Comparison of ENCODE assay signal across 13 cellular contexts in the genomic region with DNA sequence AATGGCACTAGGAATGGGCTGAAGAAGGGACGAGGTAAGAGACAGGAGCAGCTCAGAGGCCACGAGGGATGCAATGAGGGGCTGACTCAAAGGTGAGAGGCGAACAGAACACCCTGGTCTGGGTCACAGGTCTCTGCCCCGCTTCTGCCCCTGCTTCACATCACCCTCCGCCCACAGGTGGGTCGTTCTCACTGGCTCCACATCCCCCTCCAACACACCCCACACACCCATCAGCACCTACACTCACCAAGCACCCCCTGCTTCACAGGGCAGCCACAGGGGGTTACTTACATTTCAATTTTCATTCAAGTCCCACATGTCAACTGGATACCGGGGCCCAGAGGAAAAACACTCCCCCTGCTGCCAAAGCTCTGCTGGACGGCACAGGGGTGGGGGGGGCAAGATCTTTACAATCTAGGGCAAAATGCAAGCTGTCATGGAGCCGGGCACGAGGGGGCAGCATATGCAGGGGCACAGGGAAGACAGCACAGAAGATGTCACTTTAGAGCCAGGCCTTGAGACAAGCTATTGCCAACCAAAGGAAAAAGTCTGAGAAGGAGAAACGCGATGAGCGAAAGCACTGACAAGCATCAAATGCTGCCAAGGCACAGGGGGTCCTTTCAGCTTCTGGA.
DNase-seq lines count a peak whose midpoint lies in the region; ATAC-seq, FAIRE-seq and TF ChIP-seq lines count a peak whose summit lies in the region.
"Had no signal": no experiment of that assay in that cellular context is flagged by ENCODE, and none has a peak within 500 bp of the region (broad histone marks: within the 10 kb centered on the region; RNA-seq: fewer than 3 reads in every experiment).

No MANE protein-coding gene starts in this region.

- no peak overlapping the region for H2AK5ac ChIP-seq in H1 (ENCODE audit: low read depth, low read length)

- no peak overlapping the region for H2BK15ac ChIP-seq in H1 (ENCODE audit: low read length)

- H3K27me3 ChIP-seq in HepG2 (ENCODE audit: control insufficient read depth in 1 of 2, insufficient read depth in 2 of 2, low read length in 2 of 2) (no peaks in the 10 kb centered on the region), right lobe of liver (no peaks in the 10 kb centered on the region), H1 (replicated peaks in 1 of 4; ENCODE audit: control insufficient read depth in 3 of 4, extremely low read depth in 1 of 4, insufficient read depth in 3 of 4, low read length in 3 of 4) (no peaks in the 10 kb centered on the region), uterus (no peaks in the 10 kb centered on the region)
- H3K27me3 ChIP-seq: body of pancreas, upper lobe of right lung had no signal

- no peak overlapping the region for H3K4me3 ChIP-seq in HepG2 (replicated peaks in 1 of 3; ENCODE audit: insufficient read depth in 1 of 3, low read depth in 2 of 3, low read length in 3 of 3)
- no peak overlapping the region for H3K4me3 ChIP-seq in right lobe of liver
- H3K4me3 ChIP-seq in H1 (ENCODE audit: extremely low read depth in 1 of 4, insufficient read depth in 2 of 4, low read depth in 3 of 4, low read length in 4 of 4) = no peak overlapping the region
- H3K4me3 ChIP-seq in uterus = no peak overlapping the region
- H3K4me3 ChIP-seq: body of pancreas, skin epidermis, upper lobe of right lung had no signal

- no peak overlapping the region for H3K27ac ChIP-seq in HepG2 (ENCODE audit: extremely low read length, insufficient read depth, low read length)
- no peak overlapping the region for H3K27ac ChIP-seq in right lobe of liver
- H3K27ac ChIP-seq in H1 (ENCODE audit: low read depth, low read length) = no peak overlapping the region
- H3K27ac ChIP-seq in uterus = peak overlapping the region; percentile 5 to 96
- H3K27ac ChIP-seq: body of pancreas, skin epidermis, upper lobe of right lung had no signal

- WGBS in HepG2 (ENCODE audit: low lambda C conversion rate) = 82% methylated on average over 13 of the region's 13 CpGs
- 67% methylated on average over 9 of the region's 13 CpGs for WGBS in right lobe of liver (ENCODE audit: insufficient coverage, low coverage, low lambda C conversion rate, missing lambda C conversion rate)
- 73% methylated on average over 13 of the region's 13 CpGs; no CpG with 5 or more reads in 1 of the 2 experiments for WGBS in H1 (ENCODE audit: extremely low coverage in 1 of 2, insufficient coverage in 1 of 2, insufficient read length in 1 of 2, insufficient replicate concordance in 2 of 2, low coverage in 1 of 2, low lambda C conversion rate in 2 of 2, missing lambda C conversion rate in 1 of 2), 2 experiments

- POLR2A ChIA-PET in HepG2 (lab: Yijun Ruan, JAX) = interaction anchor here (0.6 kb wide), 1 partner anchor 40 kb away, joined by 3 read pairs; no protein-coding TSS in a partner anchor
- POLR2A ChIA-PET in H1 (lab: Charles Lee; ENCODE audit: partially characterized antibody) = no interaction called here

- no peak overlapping the region for H3K23ac ChIP-seq in H1 (ENCODE audit: insufficient read length)

- H2BK120ac ChIP-seq in H1 (replicated peaks; ENCODE audit: low read depth, low read length) = no peak overlapping the region

- peak overlapping the region; percentile 32 for H4K91ac ChIP-seq in H1 (replicated peaks; ENCODE audit: insufficient read length, low read length)

- TF ChIP-seq CTCF in HepG2 (CRISPR knock-in tag; IDR thresholded peaks at IDR 0.05) (peak; percentile 58), right lobe of liver (IDR thresholded peaks at IDR 0.05) (no peak), H1 (IDR thresholded peaks at IDR 0.05; ENCODE audit: control extremely low read depth in 1 of 3, insufficient read depth in 1 of 3, low read depth in 1 of 3, low read length in 3 of 3) (peak; percentile 48 to 62 (median 55)), uterus (IDR thresholded peaks at IDR 0.05) (no peak)

- no peak overlapping the region for H3K9ac ChIP-seq in HepG2 (ENCODE audit: insufficient read depth, low read depth, low read length)
- H3K9ac ChIP-seq in H1 (replicated peaks in 1 of 4; ENCODE audit: extremely low read depth in 1 of 4, low read depth in 3 of 4, low read length in 3 of 4) = peak overlapping the region in 1 of 4 experiments; percentile 18; a peak in 1 of 7 replicates

- peaks cover 1 to 5% of the 10 kb centered on the region in 2 experiments; a peak in 2 of 5 replicates for H3K36me3 ChIP-seq in HepG2 (replicated peaks in 1 of 2; ENCODE audit: control insufficient read depth in 1 of 2, insufficient read depth in 2 of 2, low read length in 2 of 2)
- no peaks in the 10 kb centered on the region for H3K36me3 ChIP-seq in right lobe of liver
- H3K36me3 ChIP-seq in H1 (ENCODE audit: control insufficient read depth in 2 of 4, insufficient read depth in 4 of 4, low read length in 3 of 4) = no peaks in the 10 kb centered on the region
- no peaks in the 10 kb centered on the region for H3K36me3 ChIP-seq in uterus
- H3K36me3 ChIP-seq: upper lobe of right lung had no signal

- H3K4me1 ChIP-seq in HepG2 (ENCODE audit: insufficient read depth, low read length) = peaks cover 11% of the 10 kb centered on the region
- no peaks in the 10 kb centered on the region for H3K4me1 ChIP-seq in right lobe of liver
- peaks cover 0 to 3% (median 3%) of the 10 kb centered on the region in 4 experiments; a peak in 4 of 7 replicates for H3K4me1 ChIP-seq in H1 (replicated peaks in 1 of 4; ENCODE audit: control insufficient read depth in 3 of 4, insufficient read depth in 4 of 4, low read length in 3 of 4)
- peaks cover 10 to 18% of the 10 kb centered on the region in 2 donors for H3K4me1 ChIP-seq in uterus

- peak overlapping the region; percentile 6; the same call in 1 of the 2 replicates for H4K8ac ChIP-seq in H1 (ENCODE audit: extremely low read depth, insufficient read depth, low read length)

- no peak overlapping the region for H3K14ac ChIP-seq in H1 (ENCODE audit: insufficient read length)

- no peak overlapping the region for H4K5ac ChIP-seq in H1 (ENCODE audit: insufficient read length, low read depth, low read length)

- H3K79me2 ChIP-seq in HepG2 (ENCODE audit: insufficient read depth, low read length) (no peaks in the 10 kb centered on the region), H1 (ENCODE audit: control insufficient read depth in 1 of 2, insufficient read depth in 2 of 2, low read length in 2 of 2) (no peaks in the 10 kb centered on the region)

- ATAC-seq in HepG2 = peak; percentile 36
- ATAC-seq in right lobe of liver = no peak
- ATAC-seq in GM21723 (IDR thresholded peaks at IDR 0.05; ENCODE audit: unreplicated experiment) = no peak
- ATAC-seq in GM21360 (IDR thresholded peaks at IDR 0.05; ENCODE audit: unreplicated experiment) = no peak
- ATAC-seq: body of pancreas, upper lobe of right lung had no signal

- peak overlapping the region; percentile 50 for H3K4ac ChIP-seq in H1 (replicated peaks; ENCODE audit: insufficient read length, low read depth, low read length)

- TF ChIP-seq POLR2A in HepG2 (IDR thresholded peaks at IDR 0.05; ENCODE audit: insufficient read depth in 1 of 2, low read depth in 2 of 2, low read length in 2 of 2) (no peak), right lobe of liver (IDR thresholded peaks at IDR 0.05) (no peak), H1 (IDR thresholded peaks at IDR 0.05; ENCODE audit: control extremely low read depth in 1 of 2, low read depth in 2 of 2, low read length in 2 of 2) (no peak), uterus (IDR thresholded peaks at IDR 0.05) (no peak)

- H3K4me2 ChIP-seq in HepG2 (ENCODE audit: low read depth, low read length) = no peak overlapping the region
- H3K4me2 ChIP-seq in H1 (ENCODE audit: insufficient read depth in 1 of 2, low read depth in 2 of 2, low read length in 2 of 2) = no peak overlapping the region

- TF ChIP-seq EP300 in HepG2 (IDR thresholded peaks at IDR 0.05; ENCODE audit: low read depth in 2 of 2, low read length in 2 of 2) = no peak
- no peak for TF ChIP-seq EP300 in HepG2 (CRISPR knock-in tag; IDR thresholded peaks at IDR 0.05; ENCODE audit: borderline replicate concordance)
- no peak for TF ChIP-seq EP300 in H1 (IDR thresholded peaks at IDR 0.05; ENCODE audit: borderline replicate concordance in 1 of 2, low read depth in 2 of 2, low read length in 2 of 2)

- FAIRE-seq in HepG2 (lab: Jason Lieb, UNC) (no peak), H1 (lab: Jason Lieb, UNC) (no peak)

- peak overlapping the region; percentile 61; the same call in 1 of the 2 replicates for H2BK5ac ChIP-seq in H1 (ENCODE audit: low read depth, low read length)

- H3K23me2 ChIP-seq in H1 (ENCODE audit: low read depth, low read length) = no peaks in the 10 kb centered on the region; the same call in 1 of the 2 replicates

- CTCF ChIA-PET in HepG2 (lab: Yijun Ruan, JAX; ENCODE audit: low intra/inter-chr PET ratio, low total read pairs) (interaction anchor here (0.7 to 0.8 kb wide), 2 partner anchors 84 to 142 kb away, joined by 3 read pairs; no protein-coding TSS in a partner anchor), H1 (lab: Charles Lee; ENCODE audit: partially characterized antibody) (interaction anchor here (0.7 to 6.6 kb wide), 25 partner anchors 8 to 162 kb away, joined by 3 to 105 read pairs (median 8); no protein-coding TSS in a partner anchor)

- intact Hi-C loops in HepG2 (cut with micrococcal nuclease; ENCODE audit: unreplicated experiment) = loop anchor here (1.0 kb wide), 1 partner anchor 84 kb away; no protein-coding TSS in a partner anchor
- intact Hi-C loops in right lobe of liver (cut with DNase I) = no loop called here
- intact Hi-C loops in uterus (cut with DNase I; ENCODE audit: low total_unique reads) = loop anchor here (10.0 kb wide), 1 partner anchor 1829 kb away; no protein-coding TSS in a partner anchor

- no peak overlapping the region for H3K56ac ChIP-seq in H1 (replicated peaks; ENCODE audit: insufficient read length, low read depth, low read length)

- peak overlapping the region; percentile 6; the same call in 1 of the 2 replicates for H3K18ac ChIP-seq in H1 (ENCODE audit: extremely low read depth, low read length)

- H2BK20ac ChIP-seq in H1 (ENCODE audit: low read length) = no peak overlapping the region

- H3K79me1 ChIP-seq in H1 (ENCODE audit: low read depth, low read length) = no peaks in the 10 kb centered on the region; the same call in 1 of the 2 replicates

- TF ChIP-seq RAD21 in HepG2 (CRISPR knock-in tag; IDR thresholded peaks at IDR 0.05) (peak; percentile 16; the same call in 1 of the 2 replicates), H1 (IDR thresholded peaks at IDR 0.05 in 1 of 2, conservative IDR thresholded peaks at IDR 0.05 in 1 of 2; ENCODE audit: low read depth in 2 of 2, low read length in 2 of 2) (peak; percentile 51 to 66; a peak in 3 of 4 replicates)

- no peak overlapping the region for H2BK12ac ChIP-seq in H1 (ENCODE audit: low read depth, low read length)

- DNase-seq in HepG2 (ENCODE audit: low spot score) (peak; percentile 19), right lobe of liver (no peak), NCI-H82 (lab: John Stamatoyannopoulos, UW) (peak; percentile 63), H1 (ENCODE audit: low read depth in 1 of 2, low spot score in 2 of 2) (peak in 1 of 2 experiments; percentile 62), uterus (no peak), NOMO-1 (lab: John Stamatoyannopoulos, UW; ENCODE audit: unreplicated experiment in 2 of 2) (no peak)
- DNase-seq: body of pancreas; CD4-positive, CD25-positive, alpha-beta regulatory T cell; T-helper 2 cell; upper lobe of right lung had no signal

- H3K9me3 ChIP-seq in HepG2 (ENCODE audit: low read length) (no peaks in the 10 kb centered on the region), right lobe of liver (no peaks in the 10 kb centered on the region), H1 (ENCODE audit: insufficient read depth in 2 of 2, low read depth in 1 of 2, low read length in 1 of 2) (no peaks in the 10 kb centered on the region), uterus (no peaks in the 10 kb centered on the region)
- H3K9me3 ChIP-seq: body of pancreas, upper lobe of right lung had no signal

- no peak overlapping the region for H2AFZ ChIP-seq in HepG2 (ENCODE audit: low read length)
- H2AFZ ChIP-seq in H1 (ENCODE audit: low read length) = no peak overlapping the region

- BruUV-seq in HepG2 (replicated peaks; lab: Mats Ljungman, UMichigan) = no TSS peak

- H4K20me1 ChIP-seq in HepG2 (ENCODE audit: insufficient read depth, low read length) (no peaks in the 10 kb centered on the region), H1 (replicated peaks in 1 of 2; ENCODE audit: control insufficient read depth in 1 of 2, insufficient read depth in 2 of 2, low read length in 2 of 2) (peaks cover 0 to 4% of the 10 kb centered on the region in 2 experiments)

- in situ Hi-C loops in HepG2 (cut with HindIII; ENCODE audit: extremely low pct_ligation_motif_present, low pct_unique_long_range_greater_than_20kb) = loop anchor here (5.0 kb wide), 1 partner anchor 43 kb away; no protein-coding TSS in a partner anchor

Comparison
In these comparisons a context has a peak if more than half of its experiments do, and no peak if none do; other contexts are left out.
1. DNase-seq: peak in HepG2 (single experiment) and NCI-H82 (single experiment); none in right lobe of liver (0 of 3), uterus (0 of 2) and NOMO-1 (0 of 2).
2. CTCF ChIP-seq: peak in HepG2 (single experiment) and H1 (3 of 3); none in right lobe of liver (0 of 4) and uterus (0 of 4).
3. intact Hi-C loops: an anchor here in HepG2 (1.0 kb wide) and uterus (10.0 kb wide); none called in right lobe of liver.
4. H3K27ac ChIP-seq: peak in uterus (2 of 2); none in HepG2 (single experiment), right lobe of liver (0 of 3) and H1 (single experiment).
5. Of the 41 proteins assayed by ChIP-seq in both HepG2 and H1: peak only in HepG2: none; only in H1: none; in both: CTCF and RAD21; in neither: 39.